Comparison of ENCODE assay signal across 8 cellular contexts in the genomic region with DNA sequence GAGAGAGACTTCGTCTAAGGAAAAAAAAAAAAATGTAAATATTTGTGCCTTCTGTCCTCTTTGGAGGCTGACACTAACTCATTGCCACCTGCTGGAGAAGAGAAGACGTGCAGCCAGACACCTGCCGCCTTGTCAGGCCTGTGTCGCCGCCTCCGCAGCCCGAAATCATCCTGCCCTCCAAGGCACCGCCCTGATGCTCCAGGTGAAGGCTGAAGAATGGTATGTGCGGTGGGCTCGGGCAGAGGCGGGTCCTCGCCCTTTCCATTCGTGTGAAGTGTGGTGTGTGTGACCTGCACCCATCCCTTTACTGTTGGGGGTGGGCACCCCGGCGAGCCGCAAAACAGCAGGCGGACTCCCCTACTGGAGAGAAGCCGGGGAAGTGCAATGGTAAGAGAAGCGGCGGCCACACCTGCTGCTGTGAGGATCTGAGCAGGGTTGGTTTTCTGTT.
DNase-seq lines count a peak whose midpoint lies in the region; FAIRE-seq and TF ChIP-seq lines count a peak whose summit lies in the region.

No MANE protein-coding gene starts in this region.

- H3K9me3 ChIP-seq in small intestine (ENCODE audit: control insufficient read depth, low read depth) = no peaks in the 10 kb centered on the region

- no peak overlapping the region for H3K27ac ChIP-seq in small intestine (ENCODE audit: low read depth in 1 of 2, low read length in 1 of 2)

- H3K4me1 ChIP-seq in small intestine (ENCODE audit: control insufficient read depth in 2 of 2, insufficient read depth in 1 of 2, low read depth in 1 of 2, low read length in 1 of 2) = no peaks in the 10 kb centered on the region

- H3K27me3 Mint-ChIP-seq in IgD-negative memory B cell = no peaks in the 10 kb centered on the region

- H3K9me3 Mint-ChIP-seq in IgD-negative memory B cell = no peaks in the 10 kb centered on the region

- peak; percentile 79 for FAIRE-seq in GM19239 (lab: Jason Lieb, UNC)
- FAIRE-seq in small intestine (lab: Jason Lieb, UNC) = no peak

- DNase-seq in AG09319 (ENCODE audit: extremely low read depth, low read depth) (peak; percentile 12), GM19239 (ENCODE audit: insufficient read length, low spot score) (peak; percentile 76), T-helper 1 cell (peak; percentile 33 to 69 (median 54)), amygdala (lab: John Stamatoyannopoulos, UW) (peak in 32 of 56 donors; percentile 1 to 33 (median 12)), hypothalamus (lab: John Stamatoyannopoulos, UW) (peak in 33 of 51 donors; percentile 1 to 41 (median 11)), small intestine (peak; percentile 73), GF-D8 (lab: John Stamatoyannopoulos, UW) (no peak)

- H3K4me3 Mint-ChIP-seq in IgD-negative memory B cell = peak overlapping the region in 3 of 4 donors; percentile 57 to 77 (median 72)

- TF ChIP-seq CTCF in AG09319 (IDR thresholded peaks at IDR 0.05; ENCODE audit: low read depth, low read length) = peak; percentile 62

- no peaks in the 10 kb centered on the region for H3K27me3 ChIP-seq in small intestine (ENCODE audit: control insufficient read depth in 2 of 2, insufficient read depth in 2 of 2, low read length in 2 of 2)

- no peak overlapping the region for H3K4me3 ChIP-seq in small intestine (ENCODE audit: low read depth in 1 of 2, low read length in 2 of 2)

- H3K4me1 Mint-ChIP-seq in IgD-negative memory B cell = peaks cover 0 to 5% (median 2%) of the 10 kb centered on the region in 3 donors

- peak overlapping the region; percentile 20 to 63 (median 36) for H3K27ac Mint-ChIP-seq in IgD-negative memory B cell

- H3K36me3 ChIP-seq in small intestine (ENCODE audit: control insufficient read depth in 2 of 2, insufficient read depth in 2 of 2, low read length in 2 of 2) = no peaks in the 10 kb centered on the region

- no peaks in the 10 kb centered on the region for H3K36me3 Mint-ChIP-seq in IgD-negative memory B cell

- WGBS in small intestine, 3 donors = 9 to 17% (median 12%) methylated on average over 20 of the region's 20 CpGs
